Comparison of ENCODE assay signal across 2 cellular contexts in genomic region chr12:10756194-10756593, GRCh38.
TF ChIP-seq lines count a peak whose summit lies in the region.

No MANE protein-coding gene starts in this region.

TF ChIP-seq in HEK293, 187 proteins besides CTCF, POLR2A, EP300 and RAD21:
- TF ChIP-seq TRIM28 (IDR thresholded peaks at IDR 0.05; ENCODE audit: borderline replicate concordance, low read length): no peak
- TF ChIP-seq ZNF785 (tag by site-specific recombination; IDR thresholded peaks at IDR 0.05): no peak
- TF ChIP-seq ZNF530 (tag by site-specific recombination; IDR thresholded peaks at IDR 0.05; ENCODE audit: low read depth): no peak
- peak; percentile 96 for TF ChIP-seq ZNF707 (tag by site-specific recombination; IDR thresholded peaks at IDR 0.05)

TF ChIP-seq in K562, 482 proteins besides CTCF, POLR2A, EP300 and RAD21:
- peak; percentile 95 for TF ChIP-seq ZNF707 (CRISPR knock-in tag; conservative IDR thresholded peaks at IDR 0.05)
- TF ChIP-seq ZNF785 (CRISPR knock-in tag; IDR thresholded peaks at IDR 0.05): no peak
TF ChIP-seq in K562: peak in this region for 1.
